In genomic region chr21:36129219-36129618, GRCh38 we compare ENCODE assay signal across 9 cellular contexts. TPM values are rescaled to one million over a fixed set of nuclear protein-coding genes. Genes with fewer than 3 reads are reported as not detected.
A peak's percentile ranks its signal among the peaks of the same experiment; 100 is the strongest.
DNase-seq lines count a peak whose midpoint lies in the region.
"Had no signal": no experiment of that assay in that cellular context is flagged by ENCODE, and none has a peak within 500 bp of the region (broad histone marks: within the 10 kb centered on the region; RNA-seq: fewer than 3 reads in every experiment).

No MANE protein-coding gene starts in this region.

- no peak for DNase-seq in activated CD4-positive, alpha-beta T cell treated with anti-CD3 and anti-CD28 coated beads, Interleukin-2, amount 10 ng/mL, durations not matched to agents 7 days and 5 days
- DNase-seq in activated CD4-positive, alpha-beta T cell treated with anti-CD3 and anti-CD28 coated beads, Interleukin-2, amount 50 U/mL, for 48 hours: no peak
- DNase-seq in MV-4-11 (lab: John Stamatoyannopoulos, UW) (peak; percentile 51), caudate nucleus (lab: John Stamatoyannopoulos, UW) (peak in 30 of 61 donors; percentile 5 to 86 (median 30)), putamen (ENCODE audit: low spot score) (peak; percentile 72), NK-92 (lab: John Stamatoyannopoulos, UW; ENCODE audit: unreplicated experiment) (no peak), LoVo (ENCODE audit: low spot score) (no peak), dedifferentiated amniotic fluid mesenchymal stem cell (ENCODE audit: extremely low spot score) (no peak)
- DNase-seq: GDM1 had no signal

- H3K27ac ChIP-seq in caudate nucleus (ENCODE audit: low read depth, low read length): peak overlapping the region; percentile 78

- H3K36me3 Mint-ChIP-seq in activated CD4-positive, alpha-beta T cell treated with anti-CD3 and anti-CD28 coated beads, Interleukin-2, amount 10 ng/mL, durations not matched to agents 7 days and 5 days (ENCODE audit: low read depth): peaks cover 11% of the 10 kb centered on the region

- H3K27me3 Mint-ChIP-seq in activated CD4-positive, alpha-beta T cell treated with anti-CD3 and anti-CD28 coated beads, Interleukin-2, amount 10 ng/mL, durations not matched to agents 7 days and 5 days: peaks cover 4% of the 10 kb centered on the region

- H3K27ac Mint-ChIP-seq in activated CD4-positive, alpha-beta T cell treated with anti-CD3 and anti-CD28 coated beads, Interleukin-2, amount 10 ng/mL, durations not matched to agents 7 days and 5 days: peak overlapping the region; percentile 37

- H3K4me1 Mint-ChIP-seq in activated CD4-positive, alpha-beta T cell treated with anti-CD3 and anti-CD28 coated beads, Interleukin-2, amount 10 ng/mL, durations not matched to agents 7 days and 5 days: peaks cover 40% of the 10 kb centered on the region

- no peaks in the 10 kb centered on the region for H3K9me3 Mint-ChIP-seq in activated CD4-positive, alpha-beta T cell treated with anti-CD3 and anti-CD28 coated beads, Interleukin-2, amount 10 ng/mL, durations not matched to agents 7 days and 5 days

- peak overlapping the region; percentile 23 for H3K4me3 Mint-ChIP-seq in activated CD4-positive, alpha-beta T cell treated with anti-CD3 and anti-CD28 coated beads, Interleukin-2, amount 10 ng/mL, durations not matched to agents 7 days and 5 days

- POLR2A ChIA-PET in activated CD4-positive, alpha-beta T cell treated with anti-CD3 and anti-CD28 coated beads, Interleukin-2, amount 10 ng/mL, durations not matched to agents 7 days and 5 days (lab: Charles Lee): no interaction called here

- CTCF ChIA-PET in activated CD4-positive, alpha-beta T cell treated with anti-CD3 and anti-CD28 coated beads, Interleukin-2, amount 10 ng/mL, durations not matched to agents 7 days and 5 days (lab: Charles Lee): interaction anchor here (1.1 kb wide), 1 partner anchor 131 kb away, joined by 3 read pairs; no protein-coding TSS in a partner anchor

RNA-seq across cellular contexts. Expression of gene CBR3, which starts 5.7 kb away (rescaled TPM):
- total RNA-seq in activated CD4-positive, alpha-beta T cell treated with anti-CD3 and anti-CD28 coated beads, Interleukin-2, amount 10 ng/mL, durations not matched to agents 7 days and 5 days: 10 to 100 TPM; 24.4 to 30.9 TPM

RNA-seq across cellular contexts. Expression of gene DOP1B, which starts 27.4 kb away (rescaled TPM):
- total RNA-seq in activated CD4-positive, alpha-beta T cell treated with anti-CD3 and anti-CD28 coated beads, Interleukin-2, amount 10 ng/mL, durations not matched to agents 7 days and 5 days: 10 to 100 TPM; 24.6 to 24.7 TPM

RNA-seq across cellular contexts. Expression of gene CBR1, which starts 59.4 kb away (rescaled TPM):
- 10 to 100 TPM; 49.5 to 51.1 TPM for total RNA-seq in activated CD4-positive, alpha-beta T cell treated with anti-CD3 and anti-CD28 coated beads, Interleukin-2, amount 10 ng/mL, durations not matched to agents 7 days and 5 days

Comparison
In these comparisons a context has a peak if more than half of its experiments do, and no peak if none do; other contexts are left out.
1. DNase-seq: peak in MV-4-11 (single experiment) and putamen (single experiment); none in activated CD4-positive, alpha-beta T cell treated with anti-CD3 and anti-CD28 coated beads, Interleukin-2, amount 10 ng/mL, durations not matched to agents 7 days and 5 days (single experiment), activated CD4-positive, alpha-beta T cell treated with anti-CD3 and anti-CD28 coated beads, Interleukin-2, amount 50 U/mL, for 48 hours (0 of 2), NK-92 (single experiment), LoVo (single experiment) and dedifferentiated amniotic fluid mesenchymal stem cell (single experiment).